1 cellular context compared by ENCODE assay signal in genomic region chr3:111859061-111859973, GRCh38.
TF ChIP-seq lines count a peak whose summit lies in the region.

Gene PHLDB2 (plus strand): TSS chr3:111859265. CDS start chr3:111884078, 24,813 bp downstream.

TF ChIP-seq in HepG2, 621 proteins besides CTCF, POLR2A, EP300 and RAD21 (continued from another document and continues in another):
- TF ChIP-seq PAXIP1 (CRISPR knock-in tag; conservative IDR thresholded peaks at IDR 0.05), result peak; percentile 51; the same call in 1 of the 2 replicates
- TF ChIP-seq PRMT3 (CRISPR knock-in tag; IDR thresholded peaks at IDR 0.05; ENCODE audit: borderline replicate concordance, low read depth), result no peak
- TF ChIP-seq SALL1 (CRISPR knock-in tag; IDR thresholded peaks at IDR 0.05), result peak; percentile 61
- TF ChIP-seq EZH2 (conservative IDR thresholded peaks at IDR 0.05; ENCODE audit: low read depth, low read length), result no peak
- no peak for TF ChIP-seq SP2 (CRISPR knock-in tag; IDR thresholded peaks at IDR 0.05)
- 0 out of 2 replicates have a peak, but pooled peaks have one; percentile 16 for TF ChIP-seq ZNF792 (CRISPR knock-in tag; IDR thresholded peaks at IDR 0.05)
- no peak for TF ChIP-seq KDM6A (CRISPR knock-in tag; IDR thresholded peaks at IDR 0.05; ENCODE audit: low read depth)
- TF ChIP-seq ESRRA (CRISPR knock-in tag; IDR thresholded peaks at IDR 0.05; ENCODE audit: low read depth), result no peak
- no peak for TF ChIP-seq ZNF513 (CRISPR knock-in tag; conservative IDR thresholded peaks at IDR 0.05)
- TF ChIP-seq ZMYM3 (CRISPR knock-in tag; IDR thresholded peaks at IDR 0.05), result no peak
- peak; percentile 68; the same call in 1 of the 2 replicates for TF ChIP-seq ZNF234 (CRISPR knock-in tag; conservative IDR thresholded peaks at IDR 0.05)
- TF ChIP-seq STAT6 (CRISPR knock-in tag; IDR thresholded peaks at IDR 0.05; ENCODE audit: borderline replicate concordance), result no peak
- TF ChIP-seq AKAP8 (CRISPR knock-in tag; IDR thresholded peaks at IDR 0.05), result 0 out of 2 replicates have a peak, but pooled peaks have one; percentile 29
- no peak for TF ChIP-seq PTBP1 (IDR thresholded peaks at IDR 0.05; ENCODE audit: low read depth, low read length, poor library complexity, severe bottlenecking)
- TF ChIP-seq ZKSCAN5 (CRISPR knock-in tag; IDR thresholded peaks at IDR 0.05), result no peak
- no peak for TF ChIP-seq ZNF20 (CRISPR knock-in tag; IDR thresholded peaks at IDR 0.05)
- no peak for TF ChIP-seq ZFP1 (CRISPR knock-in tag; IDR thresholded peaks at IDR 0.05)
- no peak for TF ChIP-seq ZNF451 (CRISPR knock-in tag; IDR thresholded peaks at IDR 0.05)
- TF ChIP-seq KDM3A (CRISPR knock-in tag; IDR thresholded peaks at IDR 0.05; ENCODE audit: low read depth), result 0 out of 2 replicates have a peak, but pooled peaks have one; percentile 32
- TF ChIP-seq FOSL2 (CRISPR knock-in tag; IDR thresholded peaks at IDR 0.05), result no peak; the same call in 1 of the 2 replicates
- no peak for TF ChIP-seq ZFP37 (CRISPR knock-in tag; IDR thresholded peaks at IDR 0.05; ENCODE audit: borderline replicate concordance)
- no peak for TF ChIP-seq HNF1A (IDR thresholded peaks at IDR 0.05; ENCODE audit: low read depth)
- TF ChIP-seq HNF1A (CRISPR knock-in tag; IDR thresholded peaks at IDR 0.05; ENCODE audit: borderline replicate concordance), result peak; percentile 70; the same call in 1 of the 2 replicates
- no peak; the same call in 1 of the 2 replicates for TF ChIP-seq ZNF710 (CRISPR knock-in tag; IDR thresholded peaks at IDR 0.05; ENCODE audit: borderline replicate concordance)
- TF ChIP-seq GMEB1 (CRISPR knock-in tag; IDR thresholded peaks at IDR 0.05; ENCODE audit: borderline replicate concordance), result peak; percentile 62; the same call in 1 of the 2 replicates
- peak; percentile 26; the same call in 1 of the 2 replicates for TF ChIP-seq ARNT2 (CRISPR knock-in tag; IDR thresholded peaks at IDR 0.05; ENCODE audit: low read depth)
- TF ChIP-seq ZNF773 (CRISPR knock-in tag; IDR thresholded peaks at IDR 0.05; ENCODE audit: borderline replicate concordance), result no peak
- no peak for TF ChIP-seq ZNF263 (CRISPR knock-in tag; IDR thresholded peaks at IDR 0.05)
- TF ChIP-seq ZMAT5 (CRISPR knock-in tag; IDR thresholded peaks at IDR 0.05; ENCODE audit: borderline replicate concordance, low read depth), result no peak
- TF ChIP-seq FOXJ3 (CRISPR knock-in tag; IDR thresholded peaks at IDR 0.05; ENCODE audit: borderline replicate concordance), result no peak
- TF ChIP-seq MED8 (CRISPR knock-in tag; IDR thresholded peaks at IDR 0.05; ENCODE audit: insufficient replicate concordance), result peak; percentile 26
- TF ChIP-seq ZSCAN5A (CRISPR knock-in tag; IDR thresholded peaks at IDR 0.05; ENCODE audit: borderline replicate concordance), result peak; percentile 56; the same call in 1 of the 2 replicates
- no peak for TF ChIP-seq SNAI1 (CRISPR knock-in tag; IDR thresholded peaks at IDR 0.05; ENCODE audit: borderline replicate concordance)
- peak; percentile 82 for TF ChIP-seq SAFB2 (CRISPR knock-in tag; IDR thresholded peaks at IDR 0.05; ENCODE audit: borderline replicate concordance, low read depth)
- TF ChIP-seq ZNF782 (CRISPR knock-in tag; IDR thresholded peaks at IDR 0.05; ENCODE audit: borderline replicate concordance), result peak; percentile 80; the same call in 1 of the 2 replicates
- TF ChIP-seq CEBPG (CRISPR knock-in tag; IDR thresholded peaks at IDR 0.05), result peak; percentile 64; the same call in 1 of the 2 replicates
- no peak; the same call in 1 of the 2 replicates for TF ChIP-seq NR2F6 (IDR thresholded peaks at IDR 0.05)
- no peak for TF ChIP-seq NR2F6 (CRISPR knock-in tag; IDR thresholded peaks at IDR 0.05)
- peak; percentile 64; the same call in 1 of the 2 replicates for TF ChIP-seq ZC3H13 (CRISPR knock-in tag; IDR thresholded peaks at IDR 0.05)
- TF ChIP-seq IKZF4 (CRISPR knock-in tag; IDR thresholded peaks at IDR 0.05; ENCODE audit: borderline replicate concordance, low read depth, not compliant biosample characterization), result no peak
- TF ChIP-seq ZBTB2 (CRISPR knock-in tag; IDR thresholded peaks at IDR 0.05; ENCODE audit: low read depth), result no peak
- peak; percentile 8 for TF ChIP-seq SKI (IDR thresholded peaks at IDR 0.05; ENCODE audit: partially characterized antibody)
- TF ChIP-seq DMAP1 (CRISPR knock-in tag; IDR thresholded peaks at IDR 0.05), result peak; percentile 43; the same call in 1 of the 2 replicates
- peak; percentile 25; the same call in 1 of the 2 replicates for TF ChIP-seq POLR2AphosphoS5 (IDR thresholded peaks at IDR 0.05; ENCODE audit: low read depth, low read length)
- TF ChIP-seq FOXC1 (CRISPR knock-in tag; IDR thresholded peaks at IDR 0.05; ENCODE audit: borderline replicate concordance), result peak; percentile 87; the same call in 1 of the 2 replicates
